1 cellular context compared by ENCODE assay signal in genomic region chr10:102433619-102434046, GRCh38.
A peak's percentile ranks its signal among the peaks of the same experiment; 100 is the strongest.
TF ChIP-seq lines count a peak whose summit lies in the region.

No MANE protein-coding gene starts in this region.

TF ChIP-seq in GM12878, 131 proteins besides CTCF, POLR2A, EP300 and RAD21:
- TF ChIP-seq IKZF2 (IDR thresholded peaks at IDR 0.05): peak in 1 of 2 experiments; percentile 40; a peak in 1 of 4 replicates
- no peak for TF ChIP-seq WRNIP1 (IDR thresholded peaks at IDR 0.05; ENCODE audit: borderline replicate concordance, low read depth, low read length)
- TF ChIP-seq MEF2B (IDR thresholded peaks at IDR 0.05; ENCODE audit: partially characterized antibody, poor library complexity, severe bottlenecking): no peak
- TF ChIP-seq POLR2AphosphoS5 (IDR thresholded peaks at IDR 0.05; ENCODE audit: low read length): no peak
- TF ChIP-seq FOXM1 (IDR thresholded peaks at IDR 0.05; ENCODE audit: low read depth, low read length): no peak
- no peak for TF ChIP-seq NR2C2 (IDR thresholded peaks at IDR 0.05; ENCODE audit: borderline replicate concordance, control insufficient read depth, insufficient read length, low read depth)
- TF ChIP-seq SPI1 (IDR thresholded peaks at IDR 0.05; ENCODE audit: borderline replicate concordance, insufficient read depth, low read depth, low read length): peak; percentile 57
- peak; percentile 44; the same call in 1 of the 2 replicates for TF ChIP-seq IKZF1 (conservative IDR thresholded peaks at IDR 0.05)
- no peak for TF ChIP-seq ATF7 (IDR thresholded peaks at IDR 0.05; ENCODE audit: low read depth)
- no peak for TF ChIP-seq E2F8 (IDR thresholded peaks at IDR 0.05; ENCODE audit: low read depth, partially characterized antibody)
- no peak for TF ChIP-seq FOS (IDR thresholded peaks at IDR 0.05; ENCODE audit: borderline replicate concordance, extremely low read depth, insufficient read length)
- no peak for TF ChIP-seq NBN (IDR thresholded peaks at IDR 0.05)
- TF ChIP-seq MXI1 (IDR thresholded peaks at IDR 0.05; ENCODE audit: low read depth, low read length): no peak
- no peak for TF ChIP-seq NFYA (IDR thresholded peaks at IDR 0.05; ENCODE audit: borderline replicate concordance, low read depth, low read length)
- no peak for TF ChIP-seq TCF3 (IDR thresholded peaks at IDR 0.05; ENCODE audit: borderline replicate concordance, insufficient read depth, low read depth, low read length)
- no peak for TF ChIP-seq RBBP5 (conservative IDR thresholded peaks at IDR 0.05)
- no peak for TF ChIP-seq ZNF274 (IDR thresholded peaks at IDR 0.05; ENCODE audit: insufficient read depth, insufficient read length)
- TF ChIP-seq ASH2L (IDR thresholded peaks at IDR 0.05; ENCODE audit: borderline replicate concordance, low read depth): no peak
- no peak for TF ChIP-seq BHLHE40 (IDR thresholded peaks at IDR 0.05; ENCODE audit: borderline replicate concordance in 1 of 2, low read depth in 2 of 2, low read length in 1 of 2)
- no peak for TF ChIP-seq SMAD5 (IDR thresholded peaks at IDR 0.05; ENCODE audit: low read depth)
- no peak for TF ChIP-seq DPF2 (IDR thresholded peaks at IDR 0.05)
- no peak for TF ChIP-seq KDM1A (IDR thresholded peaks at IDR 0.05; ENCODE audit: borderline replicate concordance)
- no peak for TF ChIP-seq RELA (IDR thresholded peaks at IDR 0.05; ENCODE audit: borderline replicate concordance, partially characterized antibody)
